ENCODE assay signal across 1 cellular context in genomic region chrX:32448320-32448719, GRCh38.
A peak's percentile ranks its signal among the peaks of the same experiment; 100 is the strongest.
TF ChIP-seq lines count a peak whose summit lies in the region.

No MANE protein-coding gene starts in this region.

TF ChIP-seq in GM12878, 131 proteins besides CTCF, POLR2A, EP300 and RAD21 (continued from another document):
- no peak for TF ChIP-seq SKIL (IDR thresholded peaks at IDR 0.05; ENCODE audit: low read depth, poor library complexity, severe bottlenecking)
- 0 out of 2 replicates have a peak, but pooled peaks have one; percentile 39 for TF ChIP-seq BCL11A (IDR thresholded peaks at IDR 0.05; ENCODE audit: low read depth, low read length)
- TF ChIP-seq ELK1 (IDR thresholded peaks at IDR 0.05; ENCODE audit: low read depth, low read length): no peak
- TF ChIP-seq BCL3 (IDR thresholded peaks at IDR 0.05; ENCODE audit: borderline replicate concordance, insufficient read depth, low read depth, low read length, poor library complexity, severe bottlenecking): no peak
- TF ChIP-seq SMAD1 (IDR thresholded peaks at IDR 0.05; ENCODE audit: low read depth, partially characterized antibody): no peak
- no peak for TF ChIP-seq SUPT20H (IDR thresholded peaks at IDR 0.05; ENCODE audit: borderline replicate concordance, control insufficient read depth, low read depth, low read length)
- no peak for TF ChIP-seq RBBP5 (conservative IDR thresholded peaks at IDR 0.05)
- TF ChIP-seq BCLAF1 (IDR thresholded peaks at IDR 0.05): no peak
- peak; percentile 60; the same call in 1 of the 2 replicates for TF ChIP-seq TBL1XR1 (IDR thresholded peaks at IDR 0.05; ENCODE audit: low read depth, low read length)
- TF ChIP-seq IRF4 (IDR thresholded peaks at IDR 0.05; ENCODE audit: low read depth, low read length): peak; percentile 70
- TF ChIP-seq NFYA (IDR thresholded peaks at IDR 0.05; ENCODE audit: borderline replicate concordance, low read depth, low read length): no peak
- no peak for TF ChIP-seq CHD4 (IDR thresholded peaks at IDR 0.05)
- TF ChIP-seq E2F4 (IDR thresholded peaks at IDR 0.05; ENCODE audit: low read depth, low read length): no peak
- no peak for TF ChIP-seq NR2C1 (IDR thresholded peaks at IDR 0.05)
- TF ChIP-seq SREBF2 (IDR thresholded peaks at IDR 0.05; ENCODE audit: low read length): no peak
- TF ChIP-seq FOXM1 (IDR thresholded peaks at IDR 0.05; ENCODE audit: low read depth, low read length): peak; percentile 34; the same call in 1 of the 2 replicates
- no peak for TF ChIP-seq TCF12 (IDR thresholded peaks at IDR 0.05; ENCODE audit: low read depth, low read length)
- no peak for TF ChIP-seq RB1 (IDR thresholded peaks at IDR 0.05; ENCODE audit: borderline replicate concordance)
- peak; percentile 74 to 86 for TF ChIP-seq IKZF2 (IDR thresholded peaks at IDR 0.05)
- TF ChIP-seq FOS (IDR thresholded peaks at IDR 0.05; ENCODE audit: borderline replicate concordance, extremely low read depth, insufficient read length): no peak
- TF ChIP-seq SMARCA5 (IDR thresholded peaks at IDR 0.05): no peak
- no peak for TF ChIP-seq ZBED1 (IDR thresholded peaks at IDR 0.05; ENCODE audit: borderline replicate concordance)
- TF ChIP-seq DPF2 (IDR thresholded peaks at IDR 0.05): peak; percentile 44; the same call in 1 of the 2 replicates
- peak; percentile 88 for TF ChIP-seq RUNX3 (IDR thresholded peaks at IDR 0.05; ENCODE audit: low read length)
- no peak for TF ChIP-seq BRCA1 (IDR thresholded peaks at IDR 0.05; ENCODE audit: low read depth, low read length)
- TF ChIP-seq SPI1 (IDR thresholded peaks at IDR 0.05; ENCODE audit: borderline replicate concordance, insufficient read depth, low read depth, low read length): peak; percentile 63; the same call in 1 of the 2 replicates
- no peak for TF ChIP-seq ZNF217 (IDR thresholded peaks at IDR 0.05)
- peak; percentile 52 for TF ChIP-seq ATF2 (IDR thresholded peaks at IDR 0.05; ENCODE audit: low read length)
- TF ChIP-seq SREBF1 (IDR thresholded peaks at IDR 0.05; ENCODE audit: low read length): no peak
- peak; percentile 50 for TF ChIP-seq NFIC (IDR thresholded peaks at IDR 0.05; ENCODE audit: low read depth, low read length)
- TF ChIP-seq SMAD5 (IDR thresholded peaks at IDR 0.05; ENCODE audit: low read depth): no peak
- peak; percentile 84 for TF ChIP-seq EED (IDR thresholded peaks at IDR 0.05; ENCODE audit: low read depth)
- TF ChIP-seq PAX8 (IDR thresholded peaks at IDR 0.05): no peak
TF ChIP-seq in GM12878: peak in this region for 17.
